18 cellular contexts compared by ENCODE assay signal in genomic region chr17:77419095-77419494, GRCh38.
DNase-seq lines count a peak whose midpoint lies in the region; ATAC-seq, FAIRE-seq and TF ChIP-seq lines count a peak whose summit lies in the region.
"Had no signal": no experiment of that assay in that cellular context is flagged by ENCODE, and none has a peak within 500 bp of the region (broad histone marks: within the 10 kb centered on the region; RNA-seq: fewer than 3 reads in every experiment).

No MANE protein-coding gene starts in this region.

- TF ChIP-seq CTCF in MCF 10A (IDR thresholded peaks at IDR 0.05; ENCODE audit: unreplicated experiment) (no peak), mammary epithelial cell (conservative IDR thresholded peaks at IDR 0.05 in 1 of 2, IDR thresholded peaks at IDR 0.05 in 1 of 2; ENCODE audit: extremely low read depth in 1 of 2, insufficient read depth in 1 of 2, low read depth in 1 of 2, low read length in 2 of 2) (no peak), RWPE1 (conservative IDR thresholded peaks at IDR 0.05; ENCODE audit: low read depth) (no peak), transverse colon (IDR thresholded peaks at IDR 0.05) (no peak)

- H3K9me3 Mint-ChIP-seq in MCF 10A (ENCODE audit: unreplicated experiment): no peaks in the 10 kb centered on the region
- H3K9me3 Mint-ChIP-seq: activated T-helper 1 cell treated with anti-CD3 and anti-CD28 coated beads, Interleukin-12 subunit alpha, Interleukin-12 subunit beta, Interleukin-2, Interleukin-4 antibody, amounts not matched to agents 30 ng/mL and 10 ng/mL and 1 ng/mL, durations not matched to agents 14 hours and 24 hours and 36 hours; CD8-positive, alpha-beta T cell had no signal

- no peak overlapping the region for H3K4me3 ChIP-seq in mammary epithelial cell (replicated peaks in 1 of 3; ENCODE audit: insufficient read depth in 1 of 3, low read depth in 2 of 3, low read length in 3 of 3)
- H3K4me3 ChIP-seq in transverse colon: no peak overlapping the region
- H3K4me3 ChIP-seq: lung, testis had no signal

- H3K36me3 ChIP-seq in mammary epithelial cell (ENCODE audit: insufficient read depth, low read length): peaks cover 5% of the 10 kb centered on the region
- H3K36me3 ChIP-seq in transverse colon: no peaks in the 10 kb centered on the region

- no peak overlapping the region for H3K9ac ChIP-seq in mammary epithelial cell (ENCODE audit: insufficient read depth, low read length)

- peak overlapping the region; percentile 27 for H3K27ac Mint-ChIP-seq in MCF 10A (ENCODE audit: low read depth, unreplicated experiment)
- H3K27ac Mint-ChIP-seq: activated T-helper 1 cell treated with anti-CD3 and anti-CD28 coated beads, Interleukin-12 subunit alpha, Interleukin-12 subunit beta, Interleukin-2, Interleukin-4 antibody, amounts not matched to agents 30 ng/mL and 10 ng/mL and 1 ng/mL, durations not matched to agents 14 hours and 24 hours and 36 hours had no signal

- H3K27me3 ChIP-seq in mammary epithelial cell (ENCODE audit: insufficient read depth, low read length): no peaks in the 10 kb centered on the region
- no peaks in the 10 kb centered on the region for H3K27me3 ChIP-seq in transverse colon
- H3K27me3 ChIP-seq: testis had no signal

- CTCF ChIA-PET in MCF 10A (lab: Yijun Ruan, JAX): interaction anchor here (0.6 to 0.7 kb wide), 2 partner anchors 87 to 116 kb away, joined by 3 read pairs; no protein-coding TSS in a partner anchor
- CTCF ChIA-PET in mammary epithelial cell (lab: Charles Lee; ENCODE audit: low non-redundant PET): no interaction called here
- CTCF ChIA-PET in RWPE1 (lab: Yijun Ruan, JAX): no interaction called here

- POLR2A ChIA-PET in MCF 10A (lab: Yijun Ruan, JAX): no interaction called here
- POLR2A ChIA-PET in RWPE1 (lab: Yijun Ruan, JAX; ENCODE audit: low non-redundant PET): interaction anchor here (1.8 kb wide), 1 partner anchor 9 kb away, joined by 4 read pairs; no protein-coding TSS in a partner anchor

- no peak overlapping the region for H3K4me3 Mint-ChIP-seq in MCF 10A (ENCODE audit: unreplicated experiment)
- H3K4me3 Mint-ChIP-seq: activated T-helper 1 cell treated with anti-CD3 and anti-CD28 coated beads, Interleukin-12 subunit alpha, Interleukin-12 subunit beta, Interleukin-2, Interleukin-4 antibody, amounts not matched to agents 30 ng/mL and 10 ng/mL and 1 ng/mL, durations not matched to agents 14 hours and 24 hours and 36 hours had no signal

- no peaks in the 10 kb centered on the region for H3K27me3 Mint-ChIP-seq in MCF 10A (ENCODE audit: insufficient read depth, unreplicated experiment)

- H3K9me3 ChIP-seq in mammary epithelial cell (replicated peaks; ENCODE audit: insufficient read depth, low read length): no peaks in the 10 kb centered on the region
- no peaks in the 10 kb centered on the region for H3K9me3 ChIP-seq in transverse colon
- H3K9me3 ChIP-seq: testis had no signal

- no peak for TF ChIP-seq EP300 in transverse colon (IDR thresholded peaks at IDR 0.05; ENCODE audit: low read depth)

- intact Hi-C loops in MCF 10A (cut with micrococcal nuclease): no loop called here
- intact Hi-C loops in mammary epithelial cell (cut with micrococcal nuclease): no loop called here
- intact Hi-C loops in transverse colon (cut with DNase I; ENCODE audit: low total_unique reads): no loop called here

- no peak for TF ChIP-seq POLR2A in transverse colon (IDR thresholded peaks at IDR 0.05)

- peaks cover 73% of the 10 kb centered on the region for H3K36me3 Mint-ChIP-seq in MCF 10A (ENCODE audit: insufficient read depth, unreplicated experiment)

- WGBS in mammary epithelial cell (ENCODE audit: low coverage, missing lambda C conversion rate): 83% methylated on average over 7 of the region's 17 CpGs
- WGBS in transverse colon (ENCODE audit: low coverage in 1 of 2), 2 donors: 87% methylated on average over 17 of the region's 17 CpGs; no CpG with 5 or more reads in 1 of the 2 donors

- DNase-seq in MCF 10A (ENCODE audit: unreplicated experiment) (no peak), mammary epithelial cell (no peak), RWPE1 (ENCODE audit: low spot score) (no peak), left kidney (ENCODE audit: low read depth, low spot score) (peak; percentile 45), transverse colon (no peak), GM19239 (ENCODE audit: insufficient read length, low spot score) (no peak)
- DNase-seq in activated CD4-positive, alpha-beta T cell treated with anti-CD3 and anti-CD28 coated beads, Interleukin-2, amount 50 U/mL, for 4 hours: no peak
- DNase-seq: dermis blood vessel endothelial cell; MM.1S; NCI-H187; Right ventricle myocardium superior; stimulated activated CD4-positive, alpha-beta T cell treated with anti-CD3 and anti-CD28 coated beads, Interleukin-12 subunit alpha, Interleukin-12 subunit beta, amount 100 ng/mL, for 4 hours; testis had no signal

- no peak overlapping the region for H3K4me2 ChIP-seq in mammary epithelial cell (ENCODE audit: insufficient read depth, low read depth, low read length)

- H2AFZ ChIP-seq in mammary epithelial cell (ENCODE audit: low read depth, low read length): no peak overlapping the region

- no peak for FAIRE-seq in GM19239 (lab: Jason Lieb, UNC)
- FAIRE-seq: bronchial epithelial cell had no signal

- BruUV-seq in MCF 10A (replicated peaks; lab: Mats Ljungman, UMichigan) (no TSS peak), mammary epithelial cell (replicated peaks; lab: Mats Ljungman, UMichigan) (no TSS peak)

- peaks cover 59% of the 10 kb centered on the region for H3K4me1 ChIP-seq in mammary epithelial cell (ENCODE audit: insufficient read depth, low read length)
- H3K4me1 ChIP-seq in transverse colon: peaks cover 32 to 50% (median 41%) of the 10 kb centered on the region in 4 donors

- H3K4me1 Mint-ChIP-seq in MCF 10A (ENCODE audit: insufficient read depth, unreplicated experiment): peaks cover 36% of the 10 kb centered on the region

- dilution Hi-C loops in mammary epithelial cell (cut with HindIII; ENCODE audit: low sequenced_read_pairs): no loop called here

- in situ Hi-C loops in mammary epithelial cell (cut with MboI; ENCODE audit: low sequenced_read_pairs in 2 of 2): no loop called here
- in situ Hi-C loops in transverse colon (cut with MboI; ENCODE audit: low pct_ligation_motif_present in 1 of 4, low pct_unique_long_range_greater_than_20kb in 1 of 4, low sequenced_read_pairs in 3 of 4): no loop called here

- ATAC-seq in GM19452 (IDR thresholded peaks at IDR 0.05; ENCODE audit: unreplicated experiment): no peak

- H4K20me1 ChIP-seq in mammary epithelial cell (ENCODE audit: insufficient read depth, low read length): peaks cover 2% of the 10 kb centered on the region

- H3K79me2 ChIP-seq in mammary epithelial cell (ENCODE audit: insufficient read depth, low read length): peaks cover 94% of the 10 kb centered on the region

- H3K27ac ChIP-seq in mammary epithelial cell (ENCODE audit: insufficient read depth, low read depth, low read length) (no peak overlapping the region), RWPE1 (peak overlapping the region; percentile 98), transverse colon (peak overlapping the region; percentile 89 to 95 (median 94))
- H3K27ac ChIP-seq: testis had no signal
